In the genomic region with DNA sequence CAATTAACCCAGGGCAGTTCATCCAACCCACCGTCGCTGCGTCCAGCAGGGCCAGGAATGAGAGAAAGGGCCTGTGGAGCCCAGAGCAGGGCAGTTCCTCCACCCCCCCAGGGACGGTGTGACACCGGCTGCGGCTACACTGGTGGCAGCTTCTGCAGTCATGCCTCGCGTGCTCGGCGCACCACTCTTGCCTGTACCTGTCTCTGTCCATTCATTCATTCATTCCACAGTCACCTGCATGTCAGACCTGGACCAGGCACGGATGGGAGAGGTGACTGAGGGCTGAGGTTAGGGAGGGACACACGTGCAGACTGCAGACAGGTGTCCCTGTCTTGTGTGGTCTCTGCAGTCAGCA, we compare ENCODE assay signal across 25 cellular contexts. TPM values are rescaled to one million over a fixed set of nuclear protein-coding genes. Genes with fewer than 3 reads are reported as not detected.
DNase-seq lines count a peak whose midpoint lies in the region; ATAC-seq and TF ChIP-seq lines count a peak whose summit lies in the region.
"Had no signal": no experiment of that assay in that cellular context is flagged by ENCODE, and none has a peak within 500 bp of the region (broad histone marks: within the 10 kb centered on the region; RNA-seq: fewer than 3 reads in every experiment).

No MANE protein-coding gene starts in this region.

- H3F3A ChIP-seq in neural progenitor cell (ENCODE audit: low read depth), result peaks cover 6% of the 10 kb centered on the region

- H3K4me3 Mint-ChIP-seq in brain (peak overlapping the region in 2 of 5 experiments; percentile 11 to 21), glutamatergic neuron (ENCODE audit: unreplicated experiment) (no peak overlapping the region), neural progenitor cell (peak overlapping the region; percentile 47)
- H3K4me3 Mint-ChIP-seq in stimulated activated effector memory CD8-positive, alpha-beta T cell treated with anti-CD3 and anti-CD28 coated beads, Interleukin-12 subunit alpha, Interleukin-12 subunit beta, amount 100 ng/mL, for 72 hours, result no peak overlapping the region
- H3K4me3 Mint-ChIP-seq: CD14-positive monocyte; CD4-positive, alpha-beta memory T cell; CD4-positive, CD25-positive, alpha-beta regulatory T cell; CD8-positive, alpha-beta memory T cell had no signal

- no peak overlapping the region for H3K4me3 ChIP-seq in neural progenitor cell
- H3K4me3 ChIP-seq: BLaER1, GM12878 had no signal

- H4K20me1 ChIP-seq in neural progenitor cell (ENCODE audit: low read depth), result peaks cover 29% of the 10 kb centered on the region

- ATAC-seq in stimulated activated effector memory CD8-positive, alpha-beta T cell treated with anti-CD3 and anti-CD28 coated beads, Interleukin-12 subunit alpha, Interleukin-12 subunit beta, amount 100 ng/mL, for 72 hours, result no peak
- no peak for ATAC-seq in GM19035 (IDR thresholded peaks at IDR 0.05; ENCODE audit: unreplicated experiment)
- no peak for ATAC-seq in HG02840 (IDR thresholded peaks at IDR 0.05; ENCODE audit: low FRiP score, unreplicated experiment)
- no peak for ATAC-seq in HG03108 (IDR thresholded peaks at IDR 0.05; ENCODE audit: unreplicated experiment)
- ATAC-seq: GM12878 had no signal

- H3K79me2 ChIP-seq in neural progenitor cell (ENCODE audit: low read depth), result no peaks in the 10 kb centered on the region

- H3K27me3 Mint-ChIP-seq in brain, result no peaks in the 10 kb centered on the region
- peaks cover 7% of the 10 kb centered on the region for H3K27me3 Mint-ChIP-seq in glutamatergic neuron (ENCODE audit: unreplicated experiment)
- peaks cover 15% of the 10 kb centered on the region for H3K27me3 Mint-ChIP-seq in neural progenitor cell (ENCODE audit: insufficient read depth, low read depth)

- H3K9me3 Mint-ChIP-seq in brain (no peaks in the 10 kb centered on the region), glutamatergic neuron (ENCODE audit: unreplicated experiment) (peaks cover 4% of the 10 kb centered on the region), neural progenitor cell (no peaks in the 10 kb centered on the region)
- H3K9me3 Mint-ChIP-seq in stimulated activated effector memory CD8-positive, alpha-beta T cell treated with anti-CD3 and anti-CD28 coated beads, Interleukin-12 subunit alpha, Interleukin-12 subunit beta, amount 100 ng/mL, for 72 hours, result no peaks in the 10 kb centered on the region
- H3K9me3 Mint-ChIP-seq: CD14-positive monocyte; CD4-positive, alpha-beta memory T cell; CD4-positive, CD25-positive, alpha-beta regulatory T cell; CD8-positive, alpha-beta memory T cell had no signal

- no peaks in the 10 kb centered on the region for H3K9me3 ChIP-seq in neural progenitor cell (ENCODE audit: low read depth)
- H3K9me3 ChIP-seq: BE2C, BLaER1 had no signal

- DNase-seq in glutamatergic neuron, result no peak
- no peak for DNase-seq in neural progenitor cell (ENCODE audit: low spot score)
- DNase-seq in stimulated activated effector memory CD8-positive, alpha-beta T cell treated with anti-CD3 and anti-CD28 coated beads, Interleukin-12 subunit alpha, Interleukin-12 subunit beta, amount 100 ng/mL, for 72 hours (ENCODE audit: low spot score in 2 of 2), result no peak
- DNase-seq: 8988T; ACHN; BE2C; CD4-positive, CD25-positive, alpha-beta regulatory T cell; CD8-positive, alpha-beta memory T cell; COR-L47; DMS 273 treated with DMSO at 0.1 percent for 48 hours; DMS153; DMS53; DMS79; DND-41; EL; GDM1 had no signal

- H3K4me2 ChIP-seq in neural progenitor cell, result no peak overlapping the region
- H3K4me2 ChIP-seq: BLaER1 had no signal

- H3K36me3 ChIP-seq in neural progenitor cell, result no peaks in the 10 kb centered on the region
- H3K36me3 ChIP-seq: BE2C, BLaER1 had no signal

- TF ChIP-seq CTCF in brain (conservative IDR thresholded peaks at IDR 0.05) (no peak), glutamatergic neuron (IDR thresholded peaks at IDR 0.05; ENCODE audit: partially characterized antibody, unreplicated experiment) (no peak), neural progenitor cell (IDR thresholded peaks at IDR 0.05) (no peak)

- H3K4me1 ChIP-seq in neural progenitor cell, result no peaks in the 10 kb centered on the region
- H3K4me1 ChIP-seq: BE2C, BLaER1 had no signal

- H3K36me3 Mint-ChIP-seq in brain, result no peaks in the 10 kb centered on the region
- H3K36me3 Mint-ChIP-seq in glutamatergic neuron (ENCODE audit: unreplicated experiment), result no peaks in the 10 kb centered on the region
- H3K36me3 Mint-ChIP-seq in neural progenitor cell, result no peaks in the 10 kb centered on the region
- H3K36me3 Mint-ChIP-seq in stimulated activated effector memory CD8-positive, alpha-beta T cell treated with anti-CD3 and anti-CD28 coated beads, Interleukin-12 subunit alpha, Interleukin-12 subunit beta, amount 100 ng/mL, for 72 hours, result no peaks in the 10 kb centered on the region
- H3K36me3 Mint-ChIP-seq: CD14-positive monocyte; CD4-positive, CD25-positive, alpha-beta regulatory T cell had no signal

- H3K27ac Mint-ChIP-seq in brain (peak overlapping the region in 3 of 5 experiments; percentile 44 to 83 (median 82)), glutamatergic neuron (ENCODE audit: unreplicated experiment) (peak overlapping the region; percentile 28), neural progenitor cell (no peak overlapping the region)
- no peak overlapping the region for H3K27ac Mint-ChIP-seq in stimulated activated effector memory CD8-positive, alpha-beta T cell treated with anti-CD3 and anti-CD28 coated beads, Interleukin-12 subunit alpha, Interleukin-12 subunit beta, amount 100 ng/mL, for 72 hours
- H3K27ac Mint-ChIP-seq: CD14-positive monocyte; CD4-positive, CD25-positive, alpha-beta regulatory T cell; CD8-positive, alpha-beta memory T cell had no signal

- no peak overlapping the region for H3K9ac ChIP-seq in neural progenitor cell
- H3K9ac ChIP-seq: BLaER1 had no signal

- H2AFZ ChIP-seq in neural progenitor cell (replicated peaks), result no peak overlapping the region

- H3K4me1 Mint-ChIP-seq in brain (peaks cover 49% of the 10 kb centered on the region), glutamatergic neuron (ENCODE audit: low read depth, unreplicated experiment) (peaks cover 25% of the 10 kb centered on the region), neural progenitor cell (peaks cover 11% of the 10 kb centered on the region)
- no peaks in the 10 kb centered on the region for H3K4me1 Mint-ChIP-seq in stimulated activated effector memory CD8-positive, alpha-beta T cell treated with anti-CD3 and anti-CD28 coated beads, Interleukin-12 subunit alpha, Interleukin-12 subunit beta, amount 100 ng/mL, for 72 hours
- H3K4me1 Mint-ChIP-seq: CD14-positive monocyte; CD4-positive, alpha-beta memory T cell; CD4-positive, CD25-positive, alpha-beta regulatory T cell had no signal

- peaks cover 24% of the 10 kb centered on the region for H3K27me3 ChIP-seq in neural progenitor cell
- H3K27me3 ChIP-seq: BE2C had no signal

- H3K27ac ChIP-seq in neural progenitor cell, result no peak overlapping the region
- H3K27ac ChIP-seq: BLaER1 had no signal

TF ChIP-seq in PFSK-1, 5 proteins besides CTCF, POLR2A, EP300 and RAD21:
- TF ChIP-seq POLR2AphosphoS5 (IDR thresholded peaks at IDR 0.05; ENCODE audit: low read depth, low read length) (no peak), SIN3A (IDR thresholded peaks at IDR 0.05; ENCODE audit: borderline replicate concordance, insufficient read depth, low read length) (no peak), TAF1 (IDR thresholded peaks at IDR 0.05; ENCODE audit: borderline replicate concordance, insufficient read depth, low read length) (no peak), REST (IDR thresholded peaks at IDR 0.05; ENCODE audit: insufficient read depth in 1 of 2, low read depth in 2 of 2, low read length in 2 of 2) (peak; percentile 9 to 24; a peak in 1 of 4 replicates), FOXP2 (optimal IDR thresholded peaks at IDR 0.05; ENCODE audit: borderline replicate concordance, extremely low read depth, extremely low read length, insufficient read depth) (no peak)
TF ChIP-seq in PFSK-1: peak in this region for 1.

RNA-seq across cellular contexts. Expression of gene ENDOV, which starts 27.3 kb away (rescaled TPM):
- polyA plus RNA-seq in PFSK-1 (2012; ENCODE audit: insufficient read length, low read depth), result 53.8 TPM
- 32.0 TPM for polyA plus RNA-seq in brain (ENCODE audit: insufficient read depth, low read depth, low replicate concordance)
- total RNA-seq in glutamatergic neuron (ENCODE audit: unreplicated experiment) (42.1 TPM), neural progenitor cell (ENCODE audit: low replicate concordance) (9.7 and 13.8 TPM in 2 replicates)

RNA-seq across cellular contexts. Expression of gene NPTX1, which starts 34.1 kb away (rescaled TPM):
- 29.6 TPM for polyA plus RNA-seq in PFSK-1 (2012; ENCODE audit: insufficient read length, low read depth)
- 22.4 TPM for polyA plus RNA-seq in brain (ENCODE audit: insufficient read depth, low read depth, low replicate concordance)
- total RNA-seq in glutamatergic neuron (ENCODE audit: unreplicated experiment) (18.1 TPM), neural progenitor cell (ENCODE audit: low replicate concordance) (2.6 and 3.8 TPM in 2 replicates)
- total RNA-seq: CD4-positive, alpha-beta memory T cell; GM12878 had no signal
- polyA plus RNA-seq: CD14-positive monocyte; CD8-positive, alpha-beta memory T cell; GM12878 had no signal

Comparison
In these comparisons a context has a peak if more than half of its experiments do, and no peak if none do; other contexts are left out.
1. H3K27ac Mint-ChIP-seq: peak in brain (3 of 5) and glutamatergic neuron (single experiment); none in neural progenitor cell (single experiment) and stimulated activated effector memory CD8-positive, alpha-beta T cell treated with anti-CD3 and anti-CD28 coated beads, Interleukin-12 subunit alpha, Interleukin-12 subunit beta, amount 100 ng/mL, for 72 hours (single experiment).